In the genomic region with DNA sequence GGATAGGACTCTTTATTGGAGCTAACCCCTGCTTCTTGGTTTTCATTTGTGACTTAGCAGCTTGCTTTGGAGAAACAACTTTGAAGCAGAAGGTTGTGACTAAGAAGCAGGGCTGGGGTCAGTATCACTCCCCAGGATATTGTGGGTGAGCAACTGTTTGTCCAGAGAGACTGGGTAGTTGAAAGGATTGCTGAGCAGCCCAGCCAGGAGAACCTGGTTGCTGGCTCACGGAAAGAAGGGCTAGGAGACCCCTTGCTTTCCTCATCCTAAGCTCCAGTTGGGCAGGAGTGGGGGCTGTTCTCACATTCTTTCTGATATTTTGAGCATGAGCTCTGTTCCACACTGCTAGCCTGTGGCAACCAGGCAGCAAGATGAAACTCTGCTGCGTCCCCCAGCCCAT, we compare ENCODE assay signal across 27 cellular contexts.
"Had no signal": no experiment of that assay in that cellular context is flagged by ENCODE, and none has a peak within 500 bp of the region (broad histone marks: within the 10 kb centered on the region; RNA-seq: fewer than 3 reads in every experiment).

No MANE protein-coding gene starts in this region.

- ATAC-seq: stimulated activated effector memory CD8-positive, alpha-beta T cell treated with anti-CD3 and anti-CD28 coated beads, Interleukin-12 subunit alpha, Interleukin-12 subunit beta, amount 100 ng/mL, for 72 hours; stimulated activated memory B cell treated with anti-CD40 and anti-IgM and Interleukin-4, amounts not matched to agents 10 μg/mL and 1 μg/mL and 100 μg/mL, for 72 hours; stimulated activated naive B cell treated with anti-CD40 and anti-IgM and Interleukin-4, amounts not matched to agents 10 μg/mL and 1 μg/mL and 100 μg/mL, for 72 hours; stimulated activated naive CD8-positive, alpha-beta T cell treated with anti-CD3 and anti-CD28 coated beads, Interleukin-15, amount 100 ng/mL, for 72 hours; stimulated activated naive CD8-positive, alpha-beta T cell treated with anti-CD3 and anti-CD28 coated beads, Interleukin-15, Interleukin-2, amounts not matched to agents 100 U/mL and 50 U/mL, for 24 hours; upper lobe of right lung had no signal

- H3K27ac Mint-ChIP-seq: stimulated activated effector memory CD8-positive, alpha-beta T cell treated with anti-CD3 and anti-CD28 coated beads, Interleukin-12 subunit alpha, Interleukin-12 subunit beta, amount 100 ng/mL, for 72 hours; stimulated activated memory B cell treated with anti-CD40 and anti-IgM and Interleukin-4, amounts not matched to agents 10 μg/mL and 1 μg/mL and 100 μg/mL, for 72 hours; stimulated activated naive B cell treated with anti-CD40 and anti-IgM and Interleukin-4, amounts not matched to agents 10 μg/mL and 1 μg/mL and 100 μg/mL, for 72 hours; stimulated activated naive CD8-positive, alpha-beta T cell treated with anti-CD3 and anti-CD28 coated beads, Interleukin-15, amount 100 ng/mL, for 72 hours; stimulated activated naive CD8-positive, alpha-beta T cell treated with anti-CD3 and anti-CD28 coated beads, Interleukin-15, Interleukin-2, amounts not matched to agents 100 ng/mL and 50 ng/mL, for 24 hours; type B pancreatic cell had no signal

- H3K4me3 ChIP-seq: stomach, suprapubic skin, testis, thoracic aorta, thyroid gland, tibial artery, tibial nerve, transverse colon, upper lobe of left lung, upper lobe of right lung, uterus, vagina had no signal

- H3K27ac ChIP-seq: stomach, suprapubic skin, testis, thoracic aorta, thyroid gland, tibial artery, tibial nerve, transverse colon, upper lobe of left lung, upper lobe of right lung, uterus, vagina had no signal

- H3K27me3 Mint-ChIP-seq: stimulated activated memory B cell treated with anti-CD40 and anti-IgM and Interleukin-4, amounts not matched to agents 10 μg/mL and 1 μg/mL and 100 μg/mL, for 72 hours; stimulated activated naive B cell treated with anti-CD40 and anti-IgM and Interleukin-4, amounts not matched to agents 10 μg/mL and 1 μg/mL and 100 μg/mL, for 72 hours; stimulated activated naive CD8-positive, alpha-beta T cell treated with anti-CD3 and anti-CD28 coated beads, Interleukin-15, amount 100 ng/mL, for 72 hours; stimulated activated naive CD8-positive, alpha-beta T cell treated with anti-CD3 and anti-CD28 coated beads, Interleukin-15, Interleukin-2, amounts not matched to agents 100 ng/mL and 50 ng/mL, for 24 hours had no signal

- H3K27me3 ChIP-seq: stomach, suprapubic skin, testis, thyroid gland, tibial artery, tibial nerve, transverse colon, upper lobe of left lung, upper lobe of right lung, uterus, vagina had no signal

- H3K36me3 ChIP-seq: stomach, suprapubic skin, thoracic aorta, thyroid gland, tibial artery, tibial nerve, transverse colon, upper lobe of left lung, upper lobe of right lung, uterus, vagina had no signal

- H3K36me3 Mint-ChIP-seq: stimulated activated effector memory CD8-positive, alpha-beta T cell treated with anti-CD3 and anti-CD28 coated beads, Interleukin-12 subunit alpha, Interleukin-12 subunit beta, amount 100 ng/mL, for 72 hours; stimulated activated memory B cell treated with anti-CD40 and anti-IgM and Interleukin-4, amounts not matched to agents 10 μg/mL and 1 μg/mL and 100 μg/mL, for 72 hours; stimulated activated naive B cell treated with anti-CD40 and anti-IgM and Interleukin-4, amounts not matched to agents 10 μg/mL and 1 μg/mL and 100 μg/mL, for 72 hours; type B pancreatic cell had no signal

- H3K9me3 ChIP-seq: stomach, suprapubic skin, testis, thoracic aorta, thyroid gland, tibial artery, transverse colon, upper lobe of left lung, upper lobe of right lung, uterus, vagina had no signal

- DNase-seq: stimulated activated CD4-positive, alpha-beta T cell treated with anti-CD3 and anti-CD28 coated beads, Interleukin-2, amount 100 ng/mL, for 48 hours; stimulated activated CD4-positive, alpha-beta T cell treated with anti-CD3 and anti-CD28 coated beads, Interleukin-4, amount 100 ng/mL, for 1 hour; stimulated activated CD4-positive, alpha-beta T cell treated with anti-CD3 and anti-CD28 coated beads, Interleukin-4, amount 100 ng/mL, for 24 hours; stimulated activated CD4-positive, alpha-beta T cell treated with anti-CD3 and anti-CD28 coated beads, Interleukin-4, amount 100 ng/mL, for 4 hours; stimulated activated CD8-positive, alpha-beta memory T cell treated with anti-CD3 and anti-CD28 coated beads, Interleukin-4, amount 100 ng/mL, for 48 hours; stimulated activated naive B cell treated with anti-CD40 and anti-IgM and Interleukin-4, amounts not matched to agents 10 μg/mL and 1 μg/mL and 100 μg/mL, for 72 hours; stimulated activated naive CD4-positive, alpha-beta T cell; stimulated activated naive CD4-positive, alpha-beta T cell treated with Interleukin-2 at 50 U/mL for 16 hours; stimulated activated naive CD8-positive, alpha-beta T cell treated with anti-CD3 and anti-CD28 coated beads, Interleukin-15, amount 100 ng/mL, for 72 hours; stimulated activated naive CD8-positive, alpha-beta T cell treated with anti-CD3 and anti-CD28 coated beads, Interleukin-15, Interleukin-2, amounts not matched to agents 100 U/mL and 50 U/mL, for 24 hours; stomach; testis; tibial artery; transverse colon; trophoblast cell; upper lobe of left lung; upper lobe of right lung; uterus had no signal

- H3K9me3 Mint-ChIP-seq: type B pancreatic cell had no signal

- H3K4me1 ChIP-seq: stomach, suprapubic skin, testis, tibial artery, tibial nerve, transverse colon, upper lobe of left lung, upper lobe of right lung, uterus, vagina had no signal

- H3K4me3 Mint-ChIP-seq: stimulated activated effector memory CD8-positive, alpha-beta T cell treated with anti-CD3 and anti-CD28 coated beads, Interleukin-12 subunit alpha, Interleukin-12 subunit beta, amount 100 ng/mL, for 72 hours; stimulated activated memory B cell treated with anti-CD40 and anti-IgM and Interleukin-4, amounts not matched to agents 10 μg/mL and 1 μg/mL and 100 μg/mL, for 72 hours; stimulated activated naive B cell treated with anti-CD40 and anti-IgM and Interleukin-4, amounts not matched to agents 10 μg/mL and 1 μg/mL and 100 μg/mL, for 72 hours; stimulated activated naive CD8-positive, alpha-beta T cell treated with anti-CD3 and anti-CD28 coated beads, Interleukin-15, amount 100 ng/mL, for 72 hours; stimulated activated naive CD8-positive, alpha-beta T cell treated with anti-CD3 and anti-CD28 coated beads, Interleukin-15, Interleukin-2, amounts not matched to agents 100 ng/mL and 50 ng/mL, for 24 hours; type B pancreatic cell had no signal

- H3K4me1 Mint-ChIP-seq: stimulated activated effector memory CD8-positive, alpha-beta T cell treated with anti-CD3 and anti-CD28 coated beads, Interleukin-12 subunit alpha, Interleukin-12 subunit beta, amount 100 ng/mL, for 72 hours; stimulated activated memory B cell treated with anti-CD40 and anti-IgM and Interleukin-4, amounts not matched to agents 10 μg/mL and 1 μg/mL and 100 μg/mL, for 72 hours; stimulated activated naive B cell treated with anti-CD40 and anti-IgM and Interleukin-4, amounts not matched to agents 10 μg/mL and 1 μg/mL and 100 μg/mL, for 72 hours; stimulated activated naive CD8-positive, alpha-beta T cell treated with anti-CD3 and anti-CD28 coated beads, Interleukin-15, amount 100 ng/mL, for 72 hours had no signal
